In the genomic region with DNA sequence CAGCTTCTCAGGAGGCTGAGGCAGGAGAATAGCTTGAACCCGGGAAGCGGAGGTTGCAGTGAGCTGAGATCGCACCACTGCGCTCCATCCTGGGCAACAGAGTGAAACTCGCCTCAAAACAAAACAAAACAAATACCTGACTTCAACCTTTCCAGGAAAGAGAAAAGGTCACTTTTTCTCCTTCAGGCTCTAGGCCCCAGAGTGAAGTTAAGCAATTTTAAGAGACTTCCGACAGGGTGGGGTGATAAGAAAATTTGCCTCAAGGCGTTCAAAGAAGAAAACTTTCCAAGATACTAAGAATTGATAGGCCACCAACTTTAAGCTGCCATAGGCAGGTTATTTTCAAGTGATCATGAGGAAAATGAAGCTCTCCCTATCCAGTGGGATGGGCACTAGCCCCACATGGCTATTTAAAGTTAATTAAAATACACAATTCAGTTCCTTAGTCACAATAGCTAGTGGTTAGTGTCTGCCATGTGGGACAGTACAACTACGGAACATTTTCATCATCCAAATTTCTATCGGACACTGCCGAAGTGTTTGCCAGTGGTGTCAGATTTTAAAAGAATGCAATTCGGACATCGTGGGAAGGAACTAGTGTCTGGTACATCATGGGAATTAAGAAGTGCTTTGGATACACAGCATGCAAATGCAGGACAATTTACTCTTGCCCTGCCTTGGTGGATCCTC, we compare ENCODE assay signal across 10 cellular contexts. TPM values are rescaled to one million over a fixed set of nuclear protein-coding genes. Genes with fewer than 3 reads are reported as not detected.
A peak's percentile ranks its signal among the peaks of the same experiment; 100 is the strongest.
DNase-seq lines count a peak whose midpoint lies in the region; ATAC-seq and TF ChIP-seq lines count a peak whose summit lies in the region.
"Had no signal": no experiment of that assay in that cellular context is flagged by ENCODE, and none has a peak within 500 bp of the region (broad histone marks: within the 10 kb centered on the region; RNA-seq: fewer than 3 reads in every experiment).

No MANE protein-coding gene starts in this region.

- intact Hi-C loops in sciatic nerve (cut with DNase I), result no loop called here

- peak overlapping the region; percentile 90 to 99 (median 94) for H3K27ac Mint-ChIP-seq in CD4-positive, CD25-positive, alpha-beta regulatory T cell
- H3K27ac Mint-ChIP-seq in IgD-negative memory B cell, result peak overlapping the region; percentile 3 to 58 (median 53)
- peak overlapping the region; percentile 90 for H3K27ac Mint-ChIP-seq in central memory CD8-positive, alpha-beta T cell (ENCODE audit: low read depth)
- peak overlapping the region; percentile 60 to 96 (median 80) for H3K27ac Mint-ChIP-seq in nephron

- TF ChIP-seq CTCF in nephron (IDR thresholded peaks at IDR 0.05; ENCODE audit: unreplicated experiment in 3 of 3), result no peak

- H3K4me3 ChIP-seq in CD4-positive, CD25-positive, alpha-beta regulatory T cell (ENCODE audit: low read depth, low read length), result peak overlapping the region; percentile 83

- no peaks in the 10 kb centered on the region for H3K9me3 Mint-ChIP-seq in CD4-positive, CD25-positive, alpha-beta regulatory T cell
- H3K9me3 Mint-ChIP-seq in IgD-negative memory B cell (no peaks in the 10 kb centered on the region), nephron (no peaks in the 10 kb centered on the region)
- H3K9me3 Mint-ChIP-seq in central memory CD8-positive, alpha-beta T cell, result no peaks in the 10 kb centered on the region

- H3K27me3 Mint-ChIP-seq in CD4-positive, CD25-positive, alpha-beta regulatory T cell, result no peaks in the 10 kb centered on the region
- no peaks in the 10 kb centered on the region for H3K27me3 Mint-ChIP-seq in IgD-negative memory B cell
- no peaks in the 10 kb centered on the region for H3K27me3 Mint-ChIP-seq in central memory CD8-positive, alpha-beta T cell
- no peaks in the 10 kb centered on the region for H3K27me3 Mint-ChIP-seq in nephron (ENCODE audit: low read depth)

- H3K36me3 ChIP-seq in CD4-positive, CD25-positive, alpha-beta regulatory T cell (ENCODE audit: control insufficient read depth, insufficient read depth, low read length), result peaks cover 17% of the 10 kb centered on the region

- H3K4me1 ChIP-seq in CD4-positive, CD25-positive, alpha-beta regulatory T cell (ENCODE audit: control insufficient read depth, insufficient read depth, low read length, poor library complexity, severe bottlenecking), result peaks cover 15% of the 10 kb centered on the region

- H3K36me3 Mint-ChIP-seq in CD4-positive, CD25-positive, alpha-beta regulatory T cell, result peaks cover 5% of the 10 kb centered on the region
- H3K36me3 Mint-ChIP-seq in IgD-negative memory B cell (peaks cover 2% of the 10 kb centered on the region), nephron (ENCODE audit: low read depth) (peaks cover 79% of the 10 kb centered on the region)
- H3K36me3 Mint-ChIP-seq in central memory CD8-positive, alpha-beta T cell (ENCODE audit: insufficient read depth), result peaks cover 26% of the 10 kb centered on the region

- no peaks in the 10 kb centered on the region for H3K27me3 ChIP-seq in CD4-positive, CD25-positive, alpha-beta regulatory T cell (ENCODE audit: control insufficient read depth, insufficient read depth, low read length)

- peaks cover 15 to 31% (median 21%) of the 10 kb centered on the region in 4 donors for H3K4me1 Mint-ChIP-seq in CD4-positive, CD25-positive, alpha-beta regulatory T cell
- peaks cover 8 to 19% (median 15%) of the 10 kb centered on the region in 3 donors for H3K4me1 Mint-ChIP-seq in IgD-negative memory B cell
- peaks cover 20% of the 10 kb centered on the region for H3K4me1 Mint-ChIP-seq in central memory CD8-positive, alpha-beta T cell
- peaks cover 15% of the 10 kb centered on the region for H3K4me1 Mint-ChIP-seq in nephron

- DNase-seq in CD4-positive, CD25-positive, alpha-beta regulatory T cell, result peak in 1 of 3 donors; percentile 18
- no peak for DNase-seq in central memory CD8-positive, alpha-beta T cell (ENCODE audit: low spot score in 2 of 2)
- DNase-seq in inferior parietal cortex (ENCODE audit: extremely low spot score), result no peak
- DNase-seq in sciatic nerve (ENCODE audit: low spot score), result no peak
- DNase-seq: activated CD4-positive, CD25-positive, alpha-beta regulatory T cell treated with anti-CD3 and anti-CD28 coated beads, Interleukin-2, amount 50 U/mL, for 72 hours; NCI-H1930 had no signal

- H3K27ac ChIP-seq in CD4-positive, CD25-positive, alpha-beta regulatory T cell (ENCODE audit: insufficient read depth, low read length, poor library complexity, severe bottlenecking), result peak overlapping the region; percentile 75

- ATAC-seq in CD4-positive, CD25-positive, alpha-beta regulatory T cell (ENCODE audit: low read depth in 2 of 2), result no peak
- no peak for ATAC-seq in central memory CD8-positive, alpha-beta T cell (replicated peaks; ENCODE audit: extremely low read depth, poor library complexity, severe bottlenecking)
- ATAC-seq in HG03139 (IDR thresholded peaks at IDR 0.05; ENCODE audit: unreplicated experiment) (no peak), GM18519 (IDR thresholded peaks at IDR 0.05; ENCODE audit: low FRiP score, unreplicated experiment) (no peak), sciatic nerve (no peak)

- peak overlapping the region; percentile 79 to 87 (median 84) for H3K4me3 Mint-ChIP-seq in CD4-positive, CD25-positive, alpha-beta regulatory T cell
- H3K4me3 Mint-ChIP-seq in IgD-negative memory B cell (peak overlapping the region in 3 of 4 donors; percentile 41 to 77 (median 49)), nephron (no peak overlapping the region)
- peak overlapping the region; percentile 70 for H3K4me3 Mint-ChIP-seq in central memory CD8-positive, alpha-beta T cell

- H3K9me3 ChIP-seq in CD4-positive, CD25-positive, alpha-beta regulatory T cell (ENCODE audit: control insufficient read depth in 2 of 2, low read length in 2 of 2), result no peaks in the 10 kb centered on the region

RNA-seq across cellular contexts. Expression of gene SMS, which starts 33.0 kb away (rescaled TPM):
- total RNA-seq in CD4-positive, CD25-positive, alpha-beta regulatory T cell, result 24.0 TPM
- 100 to 1,000 TPM in 1 of 4 donors, 10 to 100 TPM in 3; 68.8 to 105 (median 74.9) TPM for polyA plus RNA-seq in CD4-positive, CD25-positive, alpha-beta regulatory T cell
- 53.0 TPM for polyA plus RNA-seq in IgD-negative memory B cell
- 40.0 TPM for total RNA-seq in sciatic nerve

RNA-seq across cellular contexts. Expression of gene PHEX, which starts 58.7 kb away (rescaled TPM):
- 1.0 TPM for total RNA-seq in CD4-positive, CD25-positive, alpha-beta regulatory T cell
- under 1 TPM in 3 of 4 donors, not detected in 1; 0.10 to 0.63 (median 0.30) TPM for polyA plus RNA-seq in CD4-positive, CD25-positive, alpha-beta regulatory T cell
- 0.11 TPM for polyA plus RNA-seq in IgD-negative memory B cell
- 0.09 TPM for total RNA-seq in sciatic nerve

Comparison
In these comparisons a context has a peak if more than half of its experiments do, and no peak if none do; other contexts are left out.
1. H3K4me3 Mint-ChIP-seq: peak in CD4-positive, CD25-positive, alpha-beta regulatory T cell (4 of 4), IgD-negative memory B cell (3 of 4) and central memory CD8-positive, alpha-beta T cell (single experiment); none in nephron (0 of 3).
2. Peak in every context shown above with its lines, with median percentiles within 50 percentile points of each other: H3K27ac Mint-ChIP-seq.